ENCODE assay signal across 19 cellular contexts in genomic region chr5:142612388-142612787, GRCh38.
DNase-seq lines count a peak whose midpoint lies in the region; ATAC-seq, FAIRE-seq and TF ChIP-seq lines count a peak whose summit lies in the region.
"Had no signal": no experiment of that assay in that cellular context is flagged by ENCODE, and none has a peak within 500 bp of the region (broad histone marks: within the 10 kb centered on the region; RNA-seq: fewer than 3 reads in every experiment).

No MANE protein-coding gene starts in this region.

- H3K36me3 ChIP-seq in HepG2 (replicated peaks in 1 of 2; ENCODE audit: control insufficient read depth in 1 of 2, insufficient read depth in 2 of 2, low read length in 2 of 2): no peaks in the 10 kb centered on the region
- no peaks in the 10 kb centered on the region for H3K36me3 ChIP-seq in right lobe of liver
- H3K36me3 ChIP-seq in smooth muscle cell (ENCODE audit: low read depth): no peaks in the 10 kb centered on the region

- no peaks in the 10 kb centered on the region for H3K9me3 Mint-ChIP-seq in osteocyte (ENCODE audit: unreplicated experiment)
- no peaks in the 10 kb centered on the region for H3K9me3 Mint-ChIP-seq in activated naive CD8-positive, alpha-beta T cell treated with anti-CD3 and anti-CD28 coated beads for 36 hours
- H3K9me3 Mint-ChIP-seq in naive thymus-derived CD8-positive, alpha-beta T cell: no peaks in the 10 kb centered on the region
- H3K9me3 Mint-ChIP-seq: CD4-positive, alpha-beta memory T cell had no signal

- no TSS peak for BruUV-seq in HepG2 (replicated peaks; lab: Mats Ljungman, UMichigan)

- CTCF ChIA-PET in HepG2 (lab: Yijun Ruan, JAX; ENCODE audit: low intra/inter-chr PET ratio, low total read pairs): interaction anchor here (2.7 kb wide), 1 partner anchor 87 kb away, joined by 20 read pairs; no protein-coding TSS in a partner anchor

- H2AFZ ChIP-seq in HepG2 (ENCODE audit: low read length): no peak overlapping the region
- H2AFZ ChIP-seq in smooth muscle cell (ENCODE audit: low read depth): no peak overlapping the region
- H2AFZ ChIP-seq: GM23248 had no signal

- no peak for FAIRE-seq in HepG2 (lab: Jason Lieb, UNC)
- FAIRE-seq: GM12892, H1 had no signal

- POLR2A ChIA-PET in HepG2 (lab: Yijun Ruan, JAX): no interaction called here
- POLR2A ChIA-PET in naive thymus-derived CD8-positive, alpha-beta T cell (lab: Charles Lee): interaction anchor here (0.6 kb wide), 1 partner anchor 48 kb away, joined by 4 read pairs; no protein-coding TSS in a partner anchor

- peaks cover 34% of the 10 kb centered on the region for H3F3A ChIP-seq in smooth muscle cell (ENCODE audit: low read depth)

- no peaks in the 10 kb centered on the region for H3K36me3 Mint-ChIP-seq in osteocyte (ENCODE audit: unreplicated experiment)
- no peaks in the 10 kb centered on the region for H3K36me3 Mint-ChIP-seq in activated naive CD8-positive, alpha-beta T cell treated with anti-CD3 and anti-CD28 coated beads for 36 hours
- H3K36me3 Mint-ChIP-seq in naive thymus-derived CD8-positive, alpha-beta T cell: no peaks in the 10 kb centered on the region
- H3K36me3 Mint-ChIP-seq: CD4-positive, alpha-beta memory T cell had no signal

- in situ Hi-C loops in HepG2 (cut with HindIII; ENCODE audit: extremely low pct_ligation_motif_present, low pct_unique_long_range_greater_than_20kb): no loop called here

- no peaks in the 10 kb centered on the region for H3K79me2 ChIP-seq in HepG2 (ENCODE audit: insufficient read depth, low read length)
- H3K79me2 ChIP-seq in smooth muscle cell (ENCODE audit: low read depth): peaks cover 24% of the 10 kb centered on the region

- H3K4me1 Mint-ChIP-seq in osteocyte (ENCODE audit: unreplicated experiment): peaks cover 2% of the 10 kb centered on the region
- H3K4me1 Mint-ChIP-seq in activated naive CD8-positive, alpha-beta T cell treated with anti-CD3 and anti-CD28 coated beads for 36 hours: peaks cover 3% of the 10 kb centered on the region
- H3K4me1 Mint-ChIP-seq in naive thymus-derived CD8-positive, alpha-beta T cell: peaks cover 0 to 5% (median 3%) of the 10 kb centered on the region in 4 donors

- H3K4me3 ChIP-seq in HepG2 (replicated peaks in 1 of 3; ENCODE audit: insufficient read depth in 1 of 3, low read depth in 2 of 3, low read length in 3 of 3): no peak overlapping the region
- H3K4me3 ChIP-seq in right lobe of liver: no peak overlapping the region
- H3K4me3 ChIP-seq in smooth muscle cell: no peak overlapping the region

- no peak for TF ChIP-seq RAD21 in HepG2 (CRISPR knock-in tag; IDR thresholded peaks at IDR 0.05)

- no peak overlapping the region for H3K27ac Mint-ChIP-seq in osteocyte (ENCODE audit: unreplicated experiment)
- no peak overlapping the region for H3K27ac Mint-ChIP-seq in activated naive CD8-positive, alpha-beta T cell treated with anti-CD3 and anti-CD28 coated beads for 36 hours
- no peak overlapping the region for H3K27ac Mint-ChIP-seq in naive thymus-derived CD8-positive, alpha-beta T cell
- H3K27ac Mint-ChIP-seq: CD4-positive, alpha-beta memory T cell had no signal

- TF ChIP-seq EP300 in HepG2 (IDR thresholded peaks at IDR 0.05; ENCODE audit: low read depth in 2 of 2, low read length in 2 of 2) (no peak), HepG2 (CRISPR knock-in tag; IDR thresholded peaks at IDR 0.05; ENCODE audit: borderline replicate concordance) (no peak)

- H3K9ac ChIP-seq in HepG2 (ENCODE audit: insufficient read depth, low read depth, low read length): no peak overlapping the region
- no peak overlapping the region for H3K9ac ChIP-seq in smooth muscle cell (ENCODE audit: low read depth)
- H3K9ac ChIP-seq: GM23248 had no signal

- no peaks in the 10 kb centered on the region for H3K9me3 ChIP-seq in HepG2 (ENCODE audit: low read length)
- H3K9me3 ChIP-seq in right lobe of liver: no peaks in the 10 kb centered on the region
- no peaks in the 10 kb centered on the region for H3K9me3 ChIP-seq in smooth muscle cell (replicated peaks; ENCODE audit: low read depth)

- H3K27ac ChIP-seq in HepG2 (ENCODE audit: extremely low read length, insufficient read depth, low read length) (no peak overlapping the region), right lobe of liver (no peak overlapping the region), caudate nucleus (ENCODE audit: low read depth, low read length) (peak overlapping the region; percentile 4), smooth muscle cell (ENCODE audit: low read depth) (peak overlapping the region; percentile 72)

- H3K4me2 ChIP-seq in HepG2 (ENCODE audit: low read depth, low read length) (no peak overlapping the region), smooth muscle cell (no peak overlapping the region)

- 34% methylated on average over 4 of the region's 4 CpGs for WGBS in HepG2 (ENCODE audit: low lambda C conversion rate)
- 78% methylated on average over 4 of the region's 4 CpGs for WGBS in right lobe of liver (ENCODE audit: insufficient coverage, low coverage, low lambda C conversion rate, missing lambda C conversion rate)
- 86% methylated on average over 4 of the region's 4 CpGs for WGBS in smooth muscle cell (ENCODE audit: low lambda C conversion rate)

- no peak overlapping the region for H3K4me3 Mint-ChIP-seq in osteocyte (ENCODE audit: unreplicated experiment)
- no peak overlapping the region for H3K4me3 Mint-ChIP-seq in activated naive CD8-positive, alpha-beta T cell treated with anti-CD3 and anti-CD28 coated beads for 36 hours
- H3K4me3 Mint-ChIP-seq in naive thymus-derived CD8-positive, alpha-beta T cell: no peak overlapping the region
- H3K4me3 Mint-ChIP-seq: CD4-positive, alpha-beta memory T cell had no signal

- no peaks in the 10 kb centered on the region for H3K4me1 ChIP-seq in HepG2 (ENCODE audit: insufficient read depth, low read length)
- H3K4me1 ChIP-seq in right lobe of liver: peaks cover 0 to 22% (median 6%) of the 10 kb centered on the region in 4 donors
- peaks cover 4% of the 10 kb centered on the region for H3K4me1 ChIP-seq in smooth muscle cell (ENCODE audit: low read depth)

- ATAC-seq in HepG2: no peak
- no peak for ATAC-seq in right lobe of liver
- no peak for ATAC-seq in naive thymus-derived CD8-positive, alpha-beta T cell

- TF ChIP-seq CTCF in HepG2 (CRISPR knock-in tag; IDR thresholded peaks at IDR 0.05) (no peak), right lobe of liver (IDR thresholded peaks at IDR 0.05) (no peak), smooth muscle cell (IDR thresholded peaks at IDR 0.05; ENCODE audit: borderline replicate concordance, insufficient read depth, poor library complexity, severe bottlenecking) (no peak), osteocyte (IDR thresholded peaks at IDR 0.05) (no peak)

- intact Hi-C loops in HepG2 (cut with micrococcal nuclease; ENCODE audit: unreplicated experiment): no loop called here
- intact Hi-C loops in right lobe of liver (cut with DNase I): no loop called here

- TF ChIP-seq POLR2A in HepG2 (IDR thresholded peaks at IDR 0.05; ENCODE audit: insufficient read depth in 1 of 2, low read depth in 2 of 2, low read length in 2 of 2) (no peak), right lobe of liver (IDR thresholded peaks at IDR 0.05) (no peak)

- no peaks in the 10 kb centered on the region for H3K27me3 Mint-ChIP-seq in osteocyte (ENCODE audit: unreplicated experiment)
- peaks cover 26% of the 10 kb centered on the region for H3K27me3 Mint-ChIP-seq in activated naive CD8-positive, alpha-beta T cell treated with anti-CD3 and anti-CD28 coated beads for 36 hours
- H3K27me3 Mint-ChIP-seq in naive thymus-derived CD8-positive, alpha-beta T cell: peaks cover 5 to 40% (median 18%) of the 10 kb centered on the region in 5 donors

- H3K27me3 ChIP-seq in HepG2 (ENCODE audit: control insufficient read depth in 1 of 2, insufficient read depth in 2 of 2, low read length in 2 of 2) (peaks cover 0 to 12% of the 10 kb centered on the region in 2 experiments; a peak in 2 of 5 replicates), right lobe of liver (no peaks in the 10 kb centered on the region), smooth muscle cell (ENCODE audit: low read depth) (no peaks in the 10 kb centered on the region)

- DNase-seq in HepG2 (ENCODE audit: low spot score): no peak
- no peak for DNase-seq in right lobe of liver
- DNase-seq in caudate nucleus (lab: John Stamatoyannopoulos, UW): no peak
- DNase-seq in smooth muscle cell (lab: John Stamatoyannopoulos, UW; ENCODE audit: unreplicated experiment): no peak
- DNase-seq in osteocyte (ENCODE audit: extremely low spot score, unreplicated experiment): no peak
- no peak for DNase-seq in activated naive CD8-positive, alpha-beta T cell treated with anti-CD3 and anti-CD28 coated beads for 36 hours
- DNase-seq in naive thymus-derived CD8-positive, alpha-beta T cell: no peak
- DNase-seq: 8988T; C1 segment of cervical spinal cord; Calu3; CD4-positive, alpha-beta memory T cell; COR-L47; DMS53; DMS79 treated with DMSO at 0.1 percent for 48 hours; H7; HCEC 1CT had no signal

- H4K20me1 ChIP-seq in HepG2 (ENCODE audit: insufficient read depth, low read length) (peaks cover 3% of the 10 kb centered on the region; the same call in 1 of the 2 replicates), smooth muscle cell (ENCODE audit: low read depth) (no peaks in the 10 kb centered on the region)

TF ChIP-seq in HepG2, 621 proteins besides CTCF, POLR2A, EP300 and RAD21:
- TF ChIP-seq MAFK (conservative IDR thresholded peaks at IDR 0.05 in 1 of 2, IDR thresholded peaks at IDR 0.05 in 1 of 2; ENCODE audit: low read length in 2 of 2) (peak; percentile 45 to 70; a peak in 3 of 4 replicates), MAFF (IDR thresholded peaks at IDR 0.05; ENCODE audit: low read depth, low read length) (0 out of 2 replicates have a peak, but pooled peaks have one; percentile 32), ZFP90 (CRISPR knock-in tag; IDR thresholded peaks at IDR 0.05; ENCODE audit: borderline replicate concordance) (no peak)

Comparison
In these comparisons a context has a peak if more than half of its experiments do, and no peak if none do; other contexts are left out.
1. H3K27ac ChIP-seq: peak in caudate nucleus (single experiment) and smooth muscle cell (single experiment); none in HepG2 (single experiment) and right lobe of liver (0 of 3).